ENCODE assay signal across 1 cellular context in genomic region chr17:78665952-78666920, GRCh38.
TF ChIP-seq lines count a peak whose summit lies in the region.

No MANE protein-coding gene starts in this region.

TF ChIP-seq in K562, 482 proteins besides CTCF, POLR2A, EP300 and RAD21 (continued from another document and continues in another):
- TF ChIP-seq ATF3 (IDR thresholded peaks at IDR 0.05) = peak; percentile 67; the same call in 1 of the 2 replicates
- no peak for TF ChIP-seq ATF3 (CRISPR knock-in tag; conservative IDR thresholded peaks at IDR 0.05)
- TF ChIP-seq KHSRP (IDR thresholded peaks at IDR 0.05) = peak; percentile 77; the same call in 1 of the 2 replicates
- TF ChIP-seq RBFOX2 (IDR thresholded peaks at IDR 0.05; ENCODE audit: low read depth, low read length) = peak; percentile 27; the same call in 1 of the 2 replicates
- TF ChIP-seq RNF2 (IDR thresholded peaks at IDR 0.05) = peak; percentile 96
- peak; percentile 97 to 99 for TF ChIP-seq FOXK2 (conservative IDR thresholded peaks at IDR 0.05 in 1 of 2, IDR thresholded peaks at IDR 0.05 in 1 of 2; ENCODE audit: low read depth in 2 of 2)
- TF ChIP-seq ZBTB26 (CRISPR knock-in tag; IDR thresholded peaks at IDR 0.05) = no peak
- TF ChIP-seq, protein P1, sequence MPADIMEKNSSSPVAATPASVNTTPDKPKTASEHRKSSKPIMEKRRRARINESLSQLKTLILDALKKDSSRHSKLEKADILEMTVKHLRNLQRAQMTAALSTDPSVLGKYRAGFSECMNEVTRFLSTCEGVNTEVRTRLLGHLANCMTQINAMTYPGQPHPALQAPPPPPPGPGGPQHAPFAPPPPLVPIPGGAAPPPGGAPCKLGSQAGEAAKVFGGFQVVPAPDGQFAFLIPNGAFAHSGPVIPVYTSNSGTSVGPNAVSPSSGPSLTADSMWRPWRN (IDR thresholded peaks at IDR 0.05; ENCODE audit: low read depth) = peak; percentile 99
- peak; percentile 93 to 99; a peak in 3 of 4 replicates for TF ChIP-seq HDAC1 (IDR thresholded peaks at IDR 0.05)
- TF ChIP-seq RUNX1 (IDR thresholded peaks at IDR 0.05; ENCODE audit: low read depth) = peak; percentile 83; the same call in 1 of the 2 replicates
- TF ChIP-seq MEIS2 (IDR thresholded peaks at IDR 0.05; ENCODE audit: partially characterized antibody) = peak; percentile 94
- peak; percentile 92 for TF ChIP-seq ATF7 (IDR thresholded peaks at IDR 0.05)
- TF ChIP-seq FOXA3 (CRISPR knock-in tag; conservative IDR thresholded peaks at IDR 0.05 in 1 of 2, IDR thresholded peaks at IDR 0.05 in 1 of 2) = peak; percentile 100
- TF ChIP-seq CTBP1 (IDR thresholded peaks at IDR 0.05; ENCODE audit: borderline replicate concordance) = peak; percentile 98
- TF ChIP-seq PML (IDR thresholded peaks at IDR 0.05; ENCODE audit: low read length) = peak; percentile 97
- TF ChIP-seq TARDBP (IDR thresholded peaks at IDR 0.05) = peak; percentile 93; the same call in 1 of the 2 replicates
- no peak for TF ChIP-seq ELF4 (CRISPR knock-in tag; IDR thresholded peaks at IDR 0.05)
- 0 out of 2 replicates have a peak, but pooled peaks have one; percentile 36 for TF ChIP-seq CREB3 (tag; conservative IDR thresholded peaks at IDR 0.05; ENCODE audit: low read depth)
- TF ChIP-seq ADNP (tag; IDR thresholded peaks at IDR 0.05) = 0 out of 2 replicates have a peak, but pooled peaks have one; percentile 50
- peak; percentile 76; the same call in 1 of the 2 replicates for TF ChIP-seq NFATC3 (IDR thresholded peaks at IDR 0.05)
- TF ChIP-seq TBL1XR1 (IDR thresholded peaks at IDR 0.05; ENCODE audit: low read length in 2 of 2) = peak; percentile 94 to 97; a peak in 3 of 4 replicates
- TF ChIP-seq PURB (CRISPR knock-in tag; IDR thresholded peaks at IDR 0.05; ENCODE audit: low read depth) = no peak
- no peak for TF ChIP-seq ZNF740 (CRISPR knock-in tag; IDR thresholded peaks at IDR 0.05)
- TF ChIP-seq ZNF740 (tag; IDR thresholded peaks at IDR 0.05) = no peak
- TF ChIP-seq, protein P2, sequence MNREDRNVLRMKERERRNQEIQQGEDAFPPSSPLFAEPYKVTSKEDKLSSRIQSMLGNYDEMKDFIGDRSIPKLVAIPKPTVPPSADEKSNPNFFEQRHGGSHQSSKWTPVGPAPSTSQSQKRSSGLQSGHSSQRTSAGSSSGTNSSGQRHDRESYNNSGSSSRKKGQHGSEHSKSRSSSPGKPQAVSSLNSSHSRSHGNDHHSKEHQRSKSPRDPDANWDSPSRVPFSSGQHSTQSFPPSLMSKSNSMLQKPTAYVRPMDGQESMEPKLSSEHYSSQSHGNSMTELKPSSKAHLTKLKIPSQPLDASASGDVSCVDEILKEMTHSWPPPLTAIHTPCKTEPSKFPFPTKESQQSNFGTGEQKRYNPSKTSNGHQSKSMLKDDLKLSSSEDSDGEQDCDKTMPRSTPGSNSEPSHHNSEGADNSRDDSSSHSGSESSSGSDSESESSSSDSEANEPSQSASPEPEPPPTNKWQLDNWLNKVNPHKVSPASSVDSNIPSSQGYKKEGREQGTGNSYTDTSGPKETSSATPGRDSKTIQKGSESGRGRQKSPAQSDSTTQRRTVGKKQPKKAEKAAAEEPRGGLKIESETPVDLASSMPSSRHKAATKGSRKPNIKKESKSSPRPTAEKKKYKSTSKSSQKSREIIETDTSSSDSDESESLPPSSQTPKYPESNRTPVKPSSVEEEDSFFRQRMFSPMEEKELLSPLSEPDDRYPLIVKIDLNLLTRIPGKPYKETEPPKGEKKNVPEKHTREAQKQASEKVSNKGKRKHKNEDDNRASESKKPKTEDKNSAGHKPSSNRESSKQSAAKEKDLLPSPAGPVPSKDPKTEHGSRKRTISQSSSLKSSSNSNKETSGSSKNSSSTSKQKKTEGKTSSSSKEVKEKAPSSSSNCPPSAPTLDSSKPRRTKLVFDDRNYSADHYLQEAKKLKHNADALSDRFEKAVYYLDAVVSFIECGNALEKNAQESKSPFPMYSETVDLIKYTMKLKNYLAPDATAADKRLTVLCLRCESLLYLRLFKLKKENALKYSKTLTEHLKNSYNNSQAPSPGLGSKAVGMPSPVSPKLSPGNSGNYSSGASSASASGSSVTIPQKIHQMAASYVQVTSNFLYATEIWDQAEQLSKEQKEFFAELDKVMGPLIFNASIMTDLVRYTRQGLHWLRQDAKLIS (CRISPR knock-in tag; IDR thresholded peaks at IDR 0.05) = 0 out of 2 replicates have a peak, but pooled peaks have one; percentile 4
- peak; percentile 71 for TF ChIP-seq USF2 (CRISPR knock-in tag; IDR thresholded peaks at IDR 0.05)
- TF ChIP-seq ETV6 (IDR thresholded peaks at IDR 0.05; ENCODE audit: borderline replicate concordance in 1 of 2, low read depth in 2 of 2, low read length in 1 of 2) = peak; percentile 32 to 86; a peak in 3 of 4 replicates
- no peak for TF ChIP-seq ETV6 (CRISPR knock-in tag; IDR thresholded peaks at IDR 0.05; ENCODE audit: borderline replicate concordance)
- TF ChIP-seq, protein P3, sequence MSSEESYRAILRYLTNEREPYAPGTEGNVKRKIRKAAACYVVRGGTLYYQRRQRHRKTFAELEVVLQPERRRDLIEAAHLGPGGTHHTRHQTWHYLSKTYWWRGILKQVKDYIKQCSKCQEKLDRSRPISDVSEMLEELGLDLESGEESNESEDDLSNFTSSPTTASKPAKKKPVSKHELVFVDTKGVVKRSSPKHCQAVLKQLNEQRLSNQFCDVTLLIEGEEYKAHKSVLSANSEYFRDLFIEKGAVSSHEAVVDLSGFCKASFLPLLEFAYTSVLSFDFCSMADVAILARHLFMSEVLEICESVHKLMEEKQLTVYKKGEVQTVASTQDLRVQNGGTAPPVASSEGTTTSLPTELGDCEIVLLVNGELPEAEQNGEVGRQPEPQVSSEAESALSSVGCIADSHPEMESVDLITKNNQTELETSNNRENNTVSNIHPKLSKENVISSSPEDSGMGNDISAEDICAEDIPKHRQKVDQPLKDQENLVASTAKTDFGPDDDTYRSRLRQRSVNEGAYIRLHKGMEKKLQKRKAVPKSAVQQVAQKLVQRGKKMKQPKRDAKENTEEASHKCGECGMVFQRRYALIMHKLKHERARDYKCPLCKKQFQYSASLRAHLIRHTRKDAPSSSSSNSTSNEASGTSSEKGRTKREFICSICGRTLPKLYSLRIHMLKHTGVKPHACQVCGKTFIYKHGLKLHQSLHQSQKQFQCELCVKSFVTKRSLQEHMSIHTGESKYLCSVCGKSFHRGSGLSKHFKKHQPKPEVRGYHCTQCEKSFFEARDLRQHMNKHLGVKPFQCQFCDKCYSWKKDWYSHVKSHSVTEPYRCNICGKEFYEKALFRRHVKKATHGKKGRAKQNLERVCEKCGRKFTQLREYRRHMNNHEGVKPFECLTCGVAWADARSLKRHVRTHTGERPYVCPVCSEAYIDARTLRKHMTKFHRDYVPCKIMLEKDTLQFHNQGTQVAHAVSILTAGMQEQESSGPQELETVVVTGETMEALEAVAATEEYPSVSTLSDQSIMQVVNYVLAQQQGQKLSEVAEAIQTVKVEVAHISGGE (CRISPR knock-in tag; IDR thresholded peaks at IDR 0.05) = peak in 1 of 3 experiments; percentile 73; a peak in 2 of 6 replicates
- TF ChIP-seq, protein P4, sequence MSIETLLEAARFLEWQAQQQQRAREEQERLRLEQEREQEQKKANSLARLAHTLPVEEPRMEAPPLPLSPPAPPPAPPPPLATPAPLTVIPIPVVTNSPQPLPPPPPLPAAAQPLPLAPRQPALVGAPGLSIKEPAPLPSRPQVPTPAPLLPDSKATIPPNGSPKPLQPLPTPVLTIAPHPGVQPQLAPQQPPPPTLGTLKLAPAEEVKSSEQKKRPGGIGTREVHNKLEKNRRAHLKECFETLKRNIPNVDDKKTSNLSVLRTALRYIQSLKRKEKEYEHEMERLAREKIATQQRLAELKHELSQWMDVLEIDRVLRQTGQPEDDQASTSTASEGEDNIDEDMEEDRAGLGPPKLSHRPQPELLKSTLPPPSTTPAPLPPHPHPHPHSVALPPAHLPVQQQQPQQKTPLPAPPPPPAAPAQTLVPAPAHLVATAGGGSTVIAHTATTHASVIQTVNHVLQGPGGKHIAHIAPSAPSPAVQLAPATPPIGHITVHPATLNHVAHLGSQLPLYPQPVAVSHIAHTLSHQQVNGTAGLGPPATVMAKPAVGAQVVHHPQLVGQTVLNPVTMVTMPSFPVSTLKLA (conservative IDR thresholded peaks at IDR 0.05) = peak; percentile 76 to 91
- TF ChIP-seq KDM1A (IDR thresholded peaks at IDR 0.05) = peak; percentile 100
- TF ChIP-seq ZNF140 (CRISPR knock-in tag; IDR thresholded peaks at IDR 0.05) = no peak
- TF ChIP-seq RFX1 (IDR thresholded peaks at IDR 0.05) = no peak
- TF ChIP-seq ZKSCAN1 (IDR thresholded peaks at IDR 0.05; ENCODE audit: low read depth, low read length) = peak; percentile 61; the same call in 1 of the 2 replicates
- TF ChIP-seq ZNF217 (CRISPR knock-in tag; IDR thresholded peaks at IDR 0.05) = no peak
- TF ChIP-seq NR4A1 (CRISPR knock-in tag; IDR thresholded peaks at IDR 0.05) = no peak; the same call in 1 of the 2 replicates
- peak; percentile 81 for TF ChIP-seq NR4A1 (tag; IDR thresholded peaks at IDR 0.05)
- peak; percentile 99 for TF ChIP-seq HMGN3 (IDR thresholded peaks at IDR 0.05; ENCODE audit: borderline replicate concordance, extremely low read depth, insufficient read length, low read depth, low read length)
- TF ChIP-seq DACH1 (IDR thresholded peaks at IDR 0.05; ENCODE audit: partially characterized antibody) = peak; percentile 61
- TF ChIP-seq HEY1 (CRISPR knock-in tag; IDR thresholded peaks at IDR 0.05; ENCODE audit: borderline replicate concordance) = peak; percentile 83; the same call in 1 of the 2 replicates
- no peak for TF ChIP-seq ZFP30 (CRISPR knock-in tag; IDR thresholded peaks at IDR 0.05; ENCODE audit: borderline replicate concordance)
- peak; percentile 36; the same call in 1 of the 2 replicates for TF ChIP-seq HMBOX1 (IDR thresholded peaks at IDR 0.05)
